ENCODE assay signal across 8 cellular contexts in the genomic region with DNA sequence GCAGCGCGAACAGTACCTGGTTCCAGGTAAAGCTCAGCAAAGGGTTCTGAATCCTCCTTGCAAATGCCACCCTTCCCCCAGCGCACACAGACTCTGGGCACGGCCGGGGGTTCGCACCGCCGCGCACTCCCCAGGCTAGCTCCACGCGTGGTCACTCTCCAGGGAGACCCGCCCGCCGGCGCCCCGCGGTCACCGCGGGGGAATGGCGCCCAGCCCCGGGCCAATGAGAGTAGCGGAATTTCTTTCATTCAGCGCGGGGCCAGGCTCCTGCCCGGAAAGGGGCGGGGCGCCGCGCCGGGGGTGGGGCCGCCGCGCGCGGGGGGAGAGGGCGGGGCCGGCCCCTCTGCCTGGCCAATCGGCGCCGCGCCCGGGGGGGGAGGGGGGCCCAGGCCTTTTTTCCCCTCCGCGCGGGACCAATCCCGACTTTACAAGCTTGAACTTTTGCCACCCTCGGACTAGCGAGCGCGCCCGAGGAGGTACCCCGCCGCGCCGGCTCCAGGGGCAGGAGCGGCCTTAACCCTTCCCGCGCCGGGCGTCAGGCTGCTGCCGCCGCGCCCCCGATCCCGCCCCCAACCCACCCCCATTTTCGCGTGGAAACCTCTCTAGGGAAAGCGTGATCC. TPM values are rescaled to one million over a fixed set of nuclear protein-coding genes. Genes with fewer than 3 reads are reported as not detected.
DNase-seq lines count a peak whose midpoint lies in the region; ATAC-seq and TF ChIP-seq lines count a peak whose summit lies in the region.

No MANE protein-coding gene starts in this region.

- H3K27ac ChIP-seq in duodenal mucosa (ENCODE audit: low read depth, low read length), result peak overlapping the region; percentile 1
- H3K27ac ChIP-seq in lung (ENCODE audit: low read depth in 1 of 2, low read length in 1 of 2), result peak overlapping the region; percentile 91 to 93

- H3K27me3 ChIP-seq in duodenal mucosa (ENCODE audit: control insufficient read depth in 1 of 2, insufficient read depth in 2 of 2, low read length in 2 of 2) (no peaks in the 10 kb centered on the region), lung (ENCODE audit: control insufficient read depth, insufficient read depth) (no peaks in the 10 kb centered on the region)

- H3K4me3 Mint-ChIP-seq in activated CD4-positive, alpha-beta memory T cell treated with anti-CD3 and anti-CD28 coated beads for 36 hours, result peak overlapping the region; percentile 81

- no peak overlapping the region for H3K27ac Mint-ChIP-seq in activated CD4-positive, alpha-beta memory T cell treated with anti-CD3 and anti-CD28 coated beads for 36 hours

- no peaks in the 10 kb centered on the region for H3K9me3 Mint-ChIP-seq in activated CD4-positive, alpha-beta memory T cell treated with anti-CD3 and anti-CD28 coated beads for 36 hours

- intact Hi-C loops in activated CD4-positive, alpha-beta memory T cell treated with anti-CD3 and anti-CD28 coated beads for 36 hours (cut with micrococcal nuclease), result no loop called here

- H3K36me3 ChIP-seq in duodenal mucosa (ENCODE audit: control insufficient read depth in 1 of 2, insufficient read depth in 2 of 2, low read length in 2 of 2) (no peaks in the 10 kb centered on the region), lung (ENCODE audit: control insufficient read depth in 2 of 2, insufficient read depth in 2 of 2, low read length in 2 of 2) (no peaks in the 10 kb centered on the region)

- H3K9ac ChIP-seq in duodenal mucosa (ENCODE audit: low read depth in 1 of 2, low read length in 2 of 2), result peak overlapping the region; percentile 45 to 52

- TF ChIP-seq CTCF in AG09319 (IDR thresholded peaks at IDR 0.05; ENCODE audit: low read depth, low read length) (no peak), lung (IDR thresholded peaks at IDR 0.05; ENCODE audit: control extremely low read depth, extremely low read depth) (no peak)

- peaks cover 17% of the 10 kb centered on the region for H3K4me1 Mint-ChIP-seq in activated CD4-positive, alpha-beta memory T cell treated with anti-CD3 and anti-CD28 coated beads for 36 hours (ENCODE audit: low read depth)

- peaks cover 20 to 24% of the 10 kb centered on the region in 2 donors for H3K4me1 ChIP-seq in duodenal mucosa (ENCODE audit: control insufficient read depth in 1 of 2, insufficient read depth in 2 of 2, low read length in 2 of 2)
- peaks cover 0 to 7% of the 10 kb centered on the region in 2 donors for H3K4me1 ChIP-seq in lung (ENCODE audit: control insufficient read depth in 2 of 2, insufficient read depth in 2 of 2, low read length in 2 of 2)

- ATAC-seq in GM19043 (IDR thresholded peaks at IDR 0.05; ENCODE audit: low read depth, unreplicated experiment) (peak; percentile 64), HG03460 (IDR thresholded peaks at IDR 0.05; ENCODE audit: unreplicated experiment) (peak; percentile 56), lung (ENCODE audit: insufficient read depth, low FRiP score) (peak; percentile 86)

- POLR2A ChIA-PET in activated CD4-positive, alpha-beta memory T cell treated with anti-CD3 and anti-CD28 coated beads for 36 hours (lab: Charles Lee), result interaction anchor here (0.6 to 1.5 kb wide), 2 partner anchors 49 to 196 kb away, joined by 4 read pairs; a partner anchor contains a TSS

- CTCF ChIA-PET in activated CD4-positive, alpha-beta memory T cell treated with anti-CD3 and anti-CD28 coated beads for 36 hours (lab: Charles Lee), result interaction anchor here (0.6 kb wide), 1 partner anchor 134 kb away, joined by 3 read pairs; no protein-coding TSS in a partner anchor

- 0% methylated on average over 47 to 59 of the region's 68 CpGs for WGBS in lung, 2 donors

- DNase-seq in AG09319 (ENCODE audit: extremely low read depth, low read depth), result peak; percentile 86
- peak; percentile 73 for DNase-seq in NCI-H82 treated with DMSO at 0.1 percent for 48 hours (lab: John Stamatoyannopoulos, UW; ENCODE audit: unreplicated experiment)
- DNase-seq in activated CD4-positive, alpha-beta memory T cell treated with anti-CD3 and anti-CD28 coated beads for 36 hours, result peak; percentile 89
- peak; percentile 95 for DNase-seq in lung (ENCODE audit: low spot score)
- peak; percentile 42 to 85 (median 66) for DNase-seq in stimulated activated CD4-positive, alpha-beta T cell treated with anti-CD3 and anti-CD28 coated beads, TNF-alpha, amount 100 ng/mL, for 1 hour (ENCODE audit: low read depth in 3 of 3, low spot score in 1 of 3)

- H3K9me3 ChIP-seq in duodenal mucosa (ENCODE audit: control insufficient read depth in 1 of 2, low read length in 2 of 2) (no peaks in the 10 kb centered on the region), lung (ENCODE audit: control insufficient read depth in 2 of 2, insufficient read depth in 1 of 2, low read length in 1 of 2) (no peaks in the 10 kb centered on the region)

- H3K4me3 ChIP-seq in duodenal mucosa (ENCODE audit: low read depth in 1 of 2, low read length in 2 of 2) (peak overlapping the region; percentile 83 to 89), lung (peak overlapping the region; percentile 54)

- H3K36me3 Mint-ChIP-seq in activated CD4-positive, alpha-beta memory T cell treated with anti-CD3 and anti-CD28 coated beads for 36 hours, result no peaks in the 10 kb centered on the region

- H3K27me3 Mint-ChIP-seq in activated CD4-positive, alpha-beta memory T cell treated with anti-CD3 and anti-CD28 coated beads for 36 hours, result peaks cover 18% of the 10 kb centered on the region

RNA-seq across cellular contexts. Expression of a gene that starts 1.1 kb away (rescaled TPM):
- under 1 TPM; 0.07 to 0.24 TPM for total RNA-seq in activated CD4-positive, alpha-beta memory T cell treated with anti-CD3 and anti-CD28 coated beads for 36 hours
- 10 to 100 TPM; 62.3 to 67.9 TPM for total RNA-seq in lung
- polyA plus RNA-seq in lung, result 10 to 100 TPM; 24.2 to 56.0 TPM

Comparison
In these comparisons a context has a peak if more than half of its experiments do, and no peak if none do; other contexts are left out.
1. Peak in every context shown above with its lines: DNase-seq, ATAC-seq, H3K4me3 ChIP-seq and H3K27ac ChIP-seq.
2. RNA of a gene that starts 1.1 kb away (total RNA-seq): 62.3 to 67.9 TPM in lung; 0.07 to 0.24 TPM in activated CD4-positive, alpha-beta memory T cell treated with anti-CD3 and anti-CD28 coated beads for 36 hours; every median in the first group is over 10 times any median in the second.